Comparison of ENCODE assay signal across 7 cellular contexts in genomic region chr5:138761115-138761514, GRCh38. TPM values are rescaled to one million over a fixed set of nuclear protein-coding genes. Genes with fewer than 3 reads are reported as not detected.
A peak's percentile ranks its signal among the peaks of the same experiment; 100 is the strongest.
DNase-seq lines count a peak whose midpoint lies in the region; ATAC-seq and TF ChIP-seq lines count a peak whose summit lies in the region.
"Not testable (repeated sequence)": the region's sequence is repeated elsewhere in the genome, so short reads cannot be mapped to it uniquely, and the experiment has no call there.

No MANE protein-coding gene starts in this region.

- H3K9me2 ChIP-seq in SK-N-SH = not testable (repeated sequence)

- H3K9me3 ChIP-seq in SK-N-SH; smooth muscle cell (replicated peaks; ENCODE audit: low read depth): not testable (repeated sequence)

- 80% methylated on average over 7 of the region's 7 CpGs for WGBS in SK-N-SH (ENCODE audit: low lambda C conversion rate)
- WGBS in smooth muscle cell (ENCODE audit: low lambda C conversion rate) = 78% methylated on average over 7 of the region's 7 CpGs

- H3K4me1 Mint-ChIP-seq in activated CD8-positive, alpha-beta T cell treated with anti-CD3 and anti-CD28 coated beads for 36 hours (ENCODE audit: low read depth) = peaks cover 21% of the 10 kb centered on the region
- peaks cover 33% of the 10 kb centered on the region for H3K4me1 Mint-ChIP-seq in activated naive CD8-positive, alpha-beta T cell treated with anti-CD3 and anti-CD28 coated beads, Interleukin-2, amount 50 U/mL, for 24 hours
- peaks cover 15 to 24% of the 10 kb centered on the region in 2 donors for H3K4me1 Mint-ChIP-seq in effector memory CD8-positive, alpha-beta T cell (ENCODE audit: low read depth in 2 of 2)

- H3K36me3 Mint-ChIP-seq in activated CD8-positive, alpha-beta T cell treated with anti-CD3 and anti-CD28 coated beads for 36 hours (ENCODE audit: low read depth) = peaks cover 26% of the 10 kb centered on the region
- peaks cover 51% of the 10 kb centered on the region for H3K36me3 Mint-ChIP-seq in activated naive CD8-positive, alpha-beta T cell treated with anti-CD3 and anti-CD28 coated beads, Interleukin-2, amount 50 U/mL, for 24 hours (ENCODE audit: low read depth)
- H3K36me3 Mint-ChIP-seq in effector memory CD8-positive, alpha-beta T cell (ENCODE audit: insufficient read depth) = not testable (repeated sequence)

- not testable (repeated sequence) for TF ChIP-seq CTCF in SK-N-SH (IDR thresholded peaks at IDR 0.05); activated CD8-positive, alpha-beta T cell treated with anti-CD3 and anti-CD28 coated beads for 36 hours (IDR thresholded peaks at IDR 0.05); smooth muscle cell (IDR thresholded peaks at IDR 0.05; ENCODE audit: borderline replicate concordance, insufficient read depth, poor library complexity, severe bottlenecking)

- H3K27ac ChIP-seq in SK-N-SH (ENCODE audit: low read depth in 2 of 2, low read length in 1 of 2) = not testable (repeated sequence)
- peak overlapping the region; percentile 11 for H3K27ac ChIP-seq in smooth muscle cell (ENCODE audit: low read depth)

- not testable (repeated sequence) for H3K4me1 ChIP-seq in SK-N-SH (ENCODE audit: control insufficient read depth in 1 of 2, insufficient read depth in 2 of 2, low read depth in 1 of 2, low read length in 1 of 2); smooth muscle cell (ENCODE audit: low read depth)

- peak overlapping the region; percentile 11; the same call in 1 of the 2 replicates for H3K4me2 ChIP-seq in SK-N-SH
- H3K4me2 ChIP-seq in smooth muscle cell = not testable (repeated sequence)

- H3K79me2 ChIP-seq in SK-N-SH (ENCODE audit: insufficient read depth) (peaks cover 100% of the 10 kb centered on the region), smooth muscle cell (ENCODE audit: low read depth) (peaks cover 100% of the 10 kb centered on the region)

- H3K27me3 Mint-ChIP-seq in activated CD8-positive, alpha-beta T cell treated with anti-CD3 and anti-CD28 coated beads for 36 hours = peaks cover 35% of the 10 kb centered on the region
- peaks cover 24% of the 10 kb centered on the region for H3K27me3 Mint-ChIP-seq in activated naive CD8-positive, alpha-beta T cell treated with anti-CD3 and anti-CD28 coated beads, Interleukin-2, amount 50 U/mL, for 24 hours
- H3K27me3 Mint-ChIP-seq in effector memory CD8-positive, alpha-beta T cell = not testable (repeated sequence)

- POLR2A ChIA-PET in SK-N-SH (lab: Yijun Ruan, JAX); activated CD8-positive, alpha-beta T cell treated with anti-CD3 and anti-CD28 coated beads for 36 hours (lab: Charles Lee): not testable (repeated sequence)

- CTCF ChIA-PET in SK-N-SH (lab: Yijun Ruan, JAX) = interaction anchor here (0.8 to 1.7 kb wide), 2 partner anchors 28 to 119 kb away, joined by 3 to 7 read pairs; no protein-coding TSS in a partner anchor
- CTCF ChIA-PET in activated CD8-positive, alpha-beta T cell treated with anti-CD3 and anti-CD28 coated beads for 36 hours (lab: Charles Lee) = interaction anchor here (0.7 to 1.3 kb wide), 3 partner anchors 28 to 46 kb away, joined by 3 to 4 read pairs (median 3); no protein-coding TSS in a partner anchor

- not testable (repeated sequence) for H3F3A ChIP-seq in SK-N-SH (replicated peaks; ENCODE audit: insufficient read depth); smooth muscle cell (ENCODE audit: low read depth)

- H4K20me1 ChIP-seq in SK-N-SH (ENCODE audit: insufficient read depth) = peaks cover 99% of the 10 kb centered on the region
- peaks cover 100% of the 10 kb centered on the region for H4K20me1 ChIP-seq in smooth muscle cell (ENCODE audit: low read depth)

- H3K27me3 ChIP-seq in SK-N-SH (ENCODE audit: insufficient read depth); smooth muscle cell (ENCODE audit: low read depth): not testable (repeated sequence)

- not testable (repeated sequence) for H3K4me3 Mint-ChIP-seq in activated CD8-positive, alpha-beta T cell treated with anti-CD3 and anti-CD28 coated beads for 36 hours
- H3K4me3 Mint-ChIP-seq in activated naive CD8-positive, alpha-beta T cell treated with anti-CD3 and anti-CD28 coated beads, Interleukin-2, amount 50 U/mL, for 24 hours = peak overlapping the region; percentile 10
- peak overlapping the region in 1 of 2 donors; percentile 23 for H3K4me3 Mint-ChIP-seq in effector memory CD8-positive, alpha-beta T cell

- not testable (repeated sequence) for H3K9me3 Mint-ChIP-seq in activated CD8-positive, alpha-beta T cell treated with anti-CD3 and anti-CD28 coated beads for 36 hours; activated naive CD8-positive, alpha-beta T cell treated with anti-CD3 and anti-CD28 coated beads, Interleukin-2, amount 50 U/mL, for 24 hours; effector memory CD8-positive, alpha-beta T cell

- ATAC-seq in activated CD8-positive, alpha-beta T cell treated with anti-CD3 and anti-CD28 coated beads for 36 hours; activated naive CD8-positive, alpha-beta T cell treated with anti-CD3 and anti-CD28 coated beads, Interleukin-2, amount 50 U/mL, for 24 hours: not testable (repeated sequence)
- ATAC-seq in effector memory CD8-positive, alpha-beta T cell (replicated peaks) = peak; percentile 77

- intact Hi-C loops in activated CD8-positive, alpha-beta T cell treated with anti-CD3 and anti-CD28 coated beads for 36 hours (cut with micrococcal nuclease) = not testable (repeated sequence)

- not testable (repeated sequence) for TF ChIP-seq RAD21 in SK-N-SH (IDR thresholded peaks at IDR 0.05; ENCODE audit: low read length)

- H2AFZ ChIP-seq in SK-N-SH (ENCODE audit: low read depth); smooth muscle cell (ENCODE audit: low read depth): not testable (repeated sequence)

- not testable (repeated sequence) for H3K9ac ChIP-seq in SK-N-SH; smooth muscle cell (ENCODE audit: low read depth)

- H3K36me3 ChIP-seq in SK-N-SH (replicated peaks in 1 of 2; ENCODE audit: control insufficient read depth in 1 of 2, insufficient read depth in 2 of 2, low read length in 1 of 2) (peaks cover 3 to 59% of the 10 kb centered on the region in 2 experiments), smooth muscle cell (ENCODE audit: low read depth) (peaks cover 21% of the 10 kb centered on the region)

- DNase-seq in ELR (ENCODE audit: low read depth) (peak; percentile 53), lung microvascular endothelial cell (ENCODE audit: low read depth in 2 of 2) (peak; percentile 50 to 66)
- not testable (repeated sequence) for DNase-seq in SK-N-SH; activated naive CD8-positive, alpha-beta T cell treated with anti-CD3 and anti-CD28 coated beads, Interleukin-2, amount 50 U/mL, for 24 hours; effector memory CD8-positive, alpha-beta T cell; smooth muscle cell (lab: John Stamatoyannopoulos, UW; ENCODE audit: unreplicated experiment)
- DNase-seq in activated CD8-positive, alpha-beta T cell treated with anti-CD3 and anti-CD28 coated beads for 36 hours = peak; percentile 20

- H3K27ac Mint-ChIP-seq in activated CD8-positive, alpha-beta T cell treated with anti-CD3 and anti-CD28 coated beads for 36 hours = peak overlapping the region; percentile 34
- H3K27ac Mint-ChIP-seq in activated naive CD8-positive, alpha-beta T cell treated with anti-CD3 and anti-CD28 coated beads, Interleukin-2, amount 50 U/mL, for 24 hours = peak overlapping the region; percentile 20
- H3K27ac Mint-ChIP-seq in effector memory CD8-positive, alpha-beta T cell = peak overlapping the region in 1 of 2 donors; percentile 69

- TF ChIP-seq EP300 in SK-N-SH (IDR thresholded peaks at IDR 0.05; ENCODE audit: borderline replicate concordance in 1 of 2, low read depth in 1 of 2, low read length in 1 of 2) = not testable (repeated sequence)

- not testable (repeated sequence) for H3K4me3 ChIP-seq in SK-N-SH (ENCODE audit: low read depth in 2 of 2, low read length in 1 of 2); smooth muscle cell

RNA-seq across cellular contexts. Expression of gene CTNNA1, which starts 7.9 kb away (rescaled TPM):
- 118 and 130 TPM in 2 replicates for polyA plus RNA-seq in SK-N-SH (2012; rRNA removed)
- polyA plus RNA-seq in SK-N-SH (2012; cell fraction: cytosol; rRNA removed) = 122 and 123 TPM in 2 replicates
- polyA plus RNA-seq in SK-N-SH (2012; cell fraction: nucleus; rRNA removed) = 161 and 184 TPM in 2 replicates
- 10 to 100 TPM; 77.3 to 85.6 TPM for total RNA-seq in activated CD8-positive, alpha-beta T cell treated with anti-CD3 and anti-CD28 coated beads for 36 hours
- 479 and 529 TPM in 2 replicates for total RNA-seq in lung microvascular endothelial cell
- 251 and 285 TPM in 2 replicates for total RNA-seq in smooth muscle cell
- polyA plus RNA-seq in smooth muscle cell = 148 and 149 TPM in 2 replicates
